In the genomic region with DNA sequence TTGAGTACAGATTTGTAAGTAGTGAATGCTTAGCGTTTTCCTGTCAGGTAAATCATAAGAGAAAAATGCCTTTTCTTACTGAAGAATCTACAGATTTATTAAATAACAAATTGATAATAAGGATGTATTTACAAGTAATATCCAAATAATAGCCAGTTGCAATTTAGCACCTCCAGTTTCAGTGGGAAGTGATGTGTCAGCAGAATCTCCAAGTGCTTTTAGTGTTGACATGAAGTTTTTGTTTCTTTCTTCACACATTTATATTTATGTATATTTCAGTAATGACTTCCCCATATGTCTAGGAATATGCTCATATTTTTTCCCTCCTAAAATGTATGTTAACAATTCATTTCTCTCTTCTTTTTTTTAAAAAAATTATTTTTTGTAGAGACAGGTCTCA, we compare ENCODE assay signal across 23 cellular contexts.
"Had no signal": no experiment of that assay in that cellular context is flagged by ENCODE, and none has a peak within 500 bp of the region (broad histone marks: within the 10 kb centered on the region; RNA-seq: fewer than 3 reads in every experiment).

No MANE protein-coding gene starts in this region.

- H3K27me3 ChIP-seq: colonic mucosa, esophagus muscularis mucosa, foreskin keratinocyte, gastroesophageal sphincter, heart left ventricle, hepatocyte, left lung had no signal

- FAIRE-seq: endothelial cell of umbilical vein, frontal cortex, kidney had no signal

- H3K4me2 ChIP-seq: hepatocyte had no signal

- H3K4me1 ChIP-seq: colonic mucosa, esophagus muscularis mucosa, foreskin keratinocyte, gastroesophageal sphincter, heart left ventricle, left lung, lower lobe of right lung had no signal

- H2AFZ ChIP-seq: hepatocyte had no signal

- H3K4me3 ChIP-seq: colonic mucosa, dorsolateral prefrontal cortex, esophagus muscularis mucosa, gastroesophageal sphincter, heart left ventricle, hepatocyte, left lung, lower lobe of right lung had no signal

- H3K9me3 ChIP-seq: colonic mucosa, esophagus muscularis mucosa, gastroesophageal sphincter, heart left ventricle, left lung, lower lobe of right lung had no signal

- H3K27ac ChIP-seq: colonic mucosa, dorsolateral prefrontal cortex, esophagus muscularis mucosa, foreskin keratinocyte, gastroesophageal sphincter, heart left ventricle, hepatocyte, left lung, lower lobe of right lung had no signal

- H3K36me3 ChIP-seq: colonic mucosa, esophagus muscularis mucosa, gastroesophageal sphincter, heart left ventricle, left lung, lower lobe of right lung had no signal

- ATAC-seq: foreskin keratinocyte; gastroesophageal sphincter; heart left ventricle; left lung; left ventricle myocardium superior; lower lobe of right lung; naive thymus-derived CD4-positive, alpha-beta T cell had no signal

- DNase-seq: colonic mucosa; dermis blood vessel endothelial cell; dorsolateral prefrontal cortex; effector CD4-positive, alpha-beta T cell; effector memory CD4-positive, alpha-beta T cell; foreskin keratinocyte; heart left ventricle; hypothalamus; immature natural killer cell; islet precursor cell; kidney; kidney glomerular epithelial cell; left lung; left ventricle myocardium superior; lower lobe of right lung; mesendoderm; midbrain; naive thymus-derived CD4-positive, alpha-beta T cell had no signal

- H3K79me2 ChIP-seq: hepatocyte had no signal
